9 cellular contexts compared by ENCODE assay signal in the genomic region with DNA sequence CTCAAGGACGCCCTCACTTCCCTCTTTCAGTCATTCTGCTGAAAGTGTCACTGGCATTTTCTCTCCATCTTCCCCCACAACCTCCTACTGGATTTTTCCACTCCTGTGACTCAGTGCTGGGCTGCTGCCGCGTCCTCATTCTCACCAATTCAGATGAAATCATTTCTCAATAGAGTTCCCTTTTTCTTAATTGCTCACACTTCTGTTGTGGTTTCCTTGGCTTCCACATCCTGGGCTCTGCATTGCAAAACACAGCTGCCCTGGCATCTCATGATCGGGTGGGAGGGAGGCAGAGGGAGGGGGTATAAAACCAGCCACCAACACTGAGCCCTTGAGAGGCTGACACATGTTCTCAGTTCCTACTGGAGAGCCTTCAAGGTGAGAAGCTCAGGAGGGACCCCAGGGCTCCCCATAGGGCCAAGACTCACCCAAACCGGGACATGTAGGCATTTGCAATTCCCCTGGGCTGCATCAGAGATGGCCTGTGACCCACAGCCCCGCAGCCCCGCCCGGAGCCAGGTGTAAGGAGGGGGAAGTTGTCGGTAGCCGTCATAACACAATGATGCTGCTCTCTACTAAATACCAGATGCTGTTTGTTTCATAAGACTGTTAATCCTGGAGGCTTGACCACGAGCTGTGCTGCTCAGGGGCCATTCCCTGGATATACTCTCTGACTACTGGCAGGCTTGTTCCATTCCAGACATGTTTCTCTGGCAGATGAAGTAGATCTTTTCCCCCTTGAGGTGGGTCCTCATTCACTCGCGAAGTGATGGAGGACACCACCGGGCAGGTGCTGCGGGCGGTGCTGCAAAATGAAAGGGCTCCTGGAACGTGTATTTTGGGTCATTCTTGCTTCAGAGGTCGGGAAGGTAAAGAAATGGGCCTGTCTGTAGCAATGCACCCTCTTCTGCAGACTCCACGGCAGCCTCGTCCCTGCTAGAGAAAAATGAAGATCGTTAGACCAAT.
DNase-seq lines count a peak whose midpoint lies in the region; ATAC-seq lines count a peak whose summit lies in the region.
"Had no signal": no experiment of that assay in that cellular context is flagged by ENCODE, and none has a peak within 500 bp of the region (broad histone marks: within the 10 kb centered on the region; RNA-seq: fewer than 3 reads in every experiment).

No MANE protein-coding gene starts in this region.

- H2AFZ ChIP-seq in ACC112 (ENCODE audit: low read length, unreplicated experiment), result peak overlapping the region; percentile 36

- H3K27me3 ChIP-seq in ACC112 (ENCODE audit: insufficient read depth, low read length), result no peaks in the 10 kb centered on the region

- peaks cover 21% of the 10 kb centered on the region for H3K4me1 ChIP-seq in ACC112 (ENCODE audit: control insufficient read depth, insufficient read depth, low read length, unreplicated experiment)

- ATAC-seq in GM19452 (IDR thresholded peaks at IDR 0.05; ENCODE audit: unreplicated experiment) (peak; percentile 55), HG03565 (IDR thresholded peaks at IDR 0.05; ENCODE audit: unreplicated experiment) (peak; percentile 42)
- peak; percentile 89 for ATAC-seq in stimulated activated memory B cell treated with anti-CD40 and anti-IgM and Interleukin-4, amounts not matched to agents 10 μg/mL and 1 μg/mL and 100 μg/mL, for 72 hours

- H3K36me3 Mint-ChIP-seq in stimulated activated memory B cell treated with anti-CD40 and anti-IgM and Interleukin-4, amounts not matched to agents 10 μg/mL and 1 μg/mL and 100 μg/mL, for 72 hours, result peaks cover 41% of the 10 kb centered on the region

- peak overlapping the region; percentile 56 for H3K4me3 Mint-ChIP-seq in stimulated activated memory B cell treated with anti-CD40 and anti-IgM and Interleukin-4, amounts not matched to agents 10 μg/mL and 1 μg/mL and 100 μg/mL, for 72 hours
- H3K4me3 Mint-ChIP-seq: nephron had no signal

- H3K36me3 ChIP-seq in ACC112 (ENCODE audit: insufficient read depth, low read length), result no peaks in the 10 kb centered on the region

- no peak overlapping the region for H3K4me3 ChIP-seq in ACC112 (ENCODE audit: low read depth, low read length)

- H3K4me1 Mint-ChIP-seq in stimulated activated memory B cell treated with anti-CD40 and anti-IgM and Interleukin-4, amounts not matched to agents 10 μg/mL and 1 μg/mL and 100 μg/mL, for 72 hours, result peaks cover 82% of the 10 kb centered on the region

- H3K27ac ChIP-seq in ACC112 (ENCODE audit: low read depth, low read length) (peak overlapping the region; percentile 80), caudate nucleus (ENCODE audit: low read depth, low read length) (peak overlapping the region; percentile 87)

- H3K9me3 Mint-ChIP-seq in stimulated activated memory B cell treated with anti-CD40 and anti-IgM and Interleukin-4, amounts not matched to agents 10 μg/mL and 1 μg/mL and 100 μg/mL, for 72 hours, result peaks cover 3% of the 10 kb centered on the region
- H3K9me3 Mint-ChIP-seq: nephron had no signal

- no peaks in the 10 kb centered on the region for H3K79me2 ChIP-seq in ACC112 (ENCODE audit: control insufficient read depth, insufficient read depth, low read length, unreplicated experiment)

- H3K27me3 Mint-ChIP-seq in stimulated activated memory B cell treated with anti-CD40 and anti-IgM and Interleukin-4, amounts not matched to agents 10 μg/mL and 1 μg/mL and 100 μg/mL, for 72 hours, result no peaks in the 10 kb centered on the region

- H3K27ac Mint-ChIP-seq in stimulated activated memory B cell treated with anti-CD40 and anti-IgM and Interleukin-4, amounts not matched to agents 10 μg/mL and 1 μg/mL and 100 μg/mL, for 72 hours, result peak overlapping the region; percentile 67
- H3K27ac Mint-ChIP-seq: nephron had no signal

- DNase-seq in activated CD4-positive, alpha-beta T cell treated with anti-CD3 and anti-CD28 coated beads for 1 hour, result peak; percentile 43
- peak in 40 of 61 donors; percentile 14 to 82 (median 50) for DNase-seq in caudate nucleus (lab: John Stamatoyannopoulos, UW)
- peak; percentile 75 for DNase-seq in middle frontal gyrus (ENCODE audit: extremely low spot score, low spot score)
- DNase-seq in COLO668 (lab: John Stamatoyannopoulos, UW; ENCODE audit: unreplicated experiment), result no peak
